ENCODE assay signal across 1 cellular context in genomic region chr1:41652346-41653124, GRCh38.
TF ChIP-seq lines count a peak whose summit lies in the region.

No MANE protein-coding gene starts in this region.

TF ChIP-seq in GM12878, 131 proteins besides CTCF, POLR2A, EP300 and RAD21 (continued from another document and continues in another):
- TF ChIP-seq, protein P1, sequence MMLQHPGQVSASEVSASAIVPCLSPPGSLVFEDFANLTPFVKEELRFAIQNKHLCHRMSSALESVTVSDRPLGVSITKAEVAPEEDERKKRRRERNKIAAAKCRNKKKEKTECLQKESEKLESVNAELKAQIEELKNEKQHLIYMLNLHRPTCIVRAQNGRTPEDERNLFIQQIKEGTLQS (IDR thresholded peaks at IDR 0.05; ENCODE audit: borderline replicate concordance, extremely low read depth, low read depth, low read length), result no peak
- no peak for TF ChIP-seq STAT3 (IDR thresholded peaks at IDR 0.05; ENCODE audit: low read depth, low read length)
- TF ChIP-seq IKZF1 (conservative IDR thresholded peaks at IDR 0.05), result peak; percentile 23; the same call in 1 of the 2 replicates
- no peak for TF ChIP-seq RELA (IDR thresholded peaks at IDR 0.05; ENCODE audit: borderline replicate concordance, partially characterized antibody)
- TF ChIP-seq CREM (IDR thresholded peaks at IDR 0.05; ENCODE audit: low read depth), result no peak
- no peak for TF ChIP-seq SUPT20H (IDR thresholded peaks at IDR 0.05; ENCODE audit: borderline replicate concordance, control insufficient read depth, low read depth, low read length)
- TF ChIP-seq ZZZ3 (IDR thresholded peaks at IDR 0.05; ENCODE audit: control insufficient read depth, insufficient read length, low read depth), result no peak
- TF ChIP-seq POU2F2 (IDR thresholded peaks at IDR 0.05; ENCODE audit: borderline replicate concordance, low read depth, low read length), result no peak
- TF ChIP-seq, protein P2, sequence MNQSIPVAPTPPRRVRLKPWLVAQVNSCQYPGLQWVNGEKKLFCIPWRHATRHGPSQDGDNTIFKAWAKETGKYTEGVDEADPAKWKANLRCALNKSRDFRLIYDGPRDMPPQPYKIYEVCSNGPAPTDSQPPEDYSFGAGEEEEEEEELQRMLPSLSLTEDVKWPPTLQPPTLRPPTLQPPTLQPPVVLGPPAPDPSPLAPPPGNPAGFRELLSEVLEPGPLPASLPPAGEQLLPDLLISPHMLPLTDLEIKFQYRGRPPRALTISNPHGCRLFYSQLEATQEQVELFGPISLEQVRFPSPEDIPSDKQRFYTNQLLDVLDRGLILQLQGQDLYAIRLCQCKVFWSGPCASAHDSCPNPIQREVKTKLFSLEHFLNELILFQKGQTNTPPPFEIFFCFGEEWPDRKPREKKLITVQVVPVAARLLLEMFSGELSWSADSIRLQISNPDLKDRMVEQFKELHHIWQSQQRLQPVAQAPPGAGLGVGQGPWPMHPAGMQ (IDR thresholded peaks at IDR 0.05; ENCODE audit: borderline replicate concordance), result no peak
- TF ChIP-seq, protein P3, sequence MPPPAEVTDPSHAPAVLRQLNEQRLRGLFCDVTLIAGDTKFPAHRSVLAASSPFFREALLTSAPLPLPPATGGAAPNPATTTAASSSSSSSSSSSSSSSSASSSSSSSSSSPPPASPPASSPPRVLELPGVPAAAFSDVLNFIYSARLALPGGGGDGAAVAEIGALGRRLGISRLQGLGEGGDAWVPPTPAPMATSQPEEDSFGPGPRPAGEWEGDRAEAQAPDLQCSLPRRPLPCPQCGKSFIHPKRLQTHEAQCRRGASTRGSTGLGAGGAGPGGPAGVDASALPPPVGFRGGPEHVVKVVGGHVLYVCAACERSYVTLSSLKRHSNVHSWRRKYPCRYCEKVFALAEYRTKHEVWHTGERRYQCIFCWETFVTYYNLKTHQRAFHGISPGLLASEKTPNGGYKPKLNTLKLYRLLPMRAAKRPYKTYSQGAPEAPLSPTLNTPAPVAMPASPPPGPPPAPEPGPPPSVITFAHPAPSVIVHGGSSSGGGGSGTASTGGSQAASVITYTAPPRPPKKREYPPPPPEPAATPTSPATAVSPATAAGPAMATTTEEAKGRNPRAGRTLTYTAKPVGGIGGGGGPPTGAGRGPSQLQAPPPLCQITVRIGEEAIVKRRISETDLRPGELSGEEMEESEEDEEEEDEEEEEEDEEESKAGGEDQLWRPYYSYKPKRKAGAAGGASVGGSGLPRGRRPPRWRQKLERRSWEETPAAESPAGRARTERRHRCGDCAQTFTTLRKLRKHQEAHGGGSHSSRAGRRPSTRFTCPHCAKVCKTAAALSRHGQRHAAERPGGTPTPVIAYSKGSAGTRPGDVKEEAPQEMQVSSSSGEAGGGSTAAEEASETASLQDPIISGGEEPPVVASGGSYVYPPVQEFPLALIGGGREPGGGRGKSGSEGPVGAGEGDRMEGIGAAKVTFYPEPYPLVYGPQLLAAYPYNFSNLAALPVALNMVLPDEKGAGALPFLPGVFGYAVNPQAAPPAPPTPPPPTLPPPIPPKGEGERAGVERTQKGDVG (CRISPR knock-in tag; IDR thresholded peaks at IDR 0.05), result no peak
- TF ChIP-seq ZBED1 (IDR thresholded peaks at IDR 0.05; ENCODE audit: borderline replicate concordance), result no peak
- no peak for TF ChIP-seq BACH1 (IDR thresholded peaks at IDR 0.05; ENCODE audit: borderline replicate concordance)
- no peak for TF ChIP-seq CHD1 (IDR thresholded peaks at IDR 0.05; ENCODE audit: low read depth, low read length)
- no peak for TF ChIP-seq ZBTB11 (CRISPR knock-in tag; IDR thresholded peaks at IDR 0.05)
- TF ChIP-seq SMAD1 (IDR thresholded peaks at IDR 0.05; ENCODE audit: low read depth, partially characterized antibody), result no peak
- TF ChIP-seq SUZ12 (IDR thresholded peaks at IDR 0.05; ENCODE audit: unreplicated experiment), result no peak
- no peak for TF ChIP-seq MYB (IDR thresholded peaks at IDR 0.05; ENCODE audit: borderline replicate concordance, low read depth, low read length)
- TF ChIP-seq ZNF24 (IDR thresholded peaks at IDR 0.05), result no peak
- peak; percentile 81 to 85; a peak in 3 of 4 replicates for TF ChIP-seq BHLHE40 (IDR thresholded peaks at IDR 0.05; ENCODE audit: borderline replicate concordance in 1 of 2, low read depth in 2 of 2, low read length in 1 of 2)
- TF ChIP-seq IKZF2 (IDR thresholded peaks at IDR 0.05), result peak; percentile 63 to 73; a peak in 2 of 4 replicates
- no peak for TF ChIP-seq RCOR1 (conservative IDR thresholded peaks at IDR 0.05; ENCODE audit: low read depth, low read length)
- TF ChIP-seq MAX (IDR thresholded peaks at IDR 0.05; ENCODE audit: low read depth, low read length), result no peak
- TF ChIP-seq POLR2AphosphoS5 (IDR thresholded peaks at IDR 0.05; ENCODE audit: low read length), result no peak
- no peak for TF ChIP-seq PKNOX1 (IDR thresholded peaks at IDR 0.05)
- no peak for TF ChIP-seq GATAD2B (conservative IDR thresholded peaks at IDR 0.05; ENCODE audit: low read depth)
- no peak for TF ChIP-seq FOXK2 (IDR thresholded peaks at IDR 0.05)
- peak; percentile 89 for TF ChIP-seq RAD51 (IDR thresholded peaks at IDR 0.05)
- TF ChIP-seq CEBPB (IDR thresholded peaks at IDR 0.05; ENCODE audit: borderline replicate concordance in 1 of 2, low read depth in 2 of 2, low read length in 2 of 2), result no peak
- no peak for TF ChIP-seq JUNB (IDR thresholded peaks at IDR 0.05)
- TF ChIP-seq ZNF207 (IDR thresholded peaks at IDR 0.05; ENCODE audit: borderline replicate concordance), result no peak
- TF ChIP-seq MYC (IDR thresholded peaks at IDR 0.05; ENCODE audit: insufficient read depth, insufficient read length, insufficient replicate concordance, low read length, severe bottlenecking), result no peak
- no peak for TF ChIP-seq HDAC6 (IDR thresholded peaks at IDR 0.05; ENCODE audit: unreplicated experiment)
- TF ChIP-seq ZNF687 (IDR thresholded peaks at IDR 0.05), result peak; percentile 70; the same call in 1 of the 2 replicates
- no peak for TF ChIP-seq SMARCA5 (IDR thresholded peaks at IDR 0.05)
- no peak for TF ChIP-seq SMC3 (IDR thresholded peaks at IDR 0.05; ENCODE audit: borderline replicate concordance, low read length)
- no peak for TF ChIP-seq IRF4 (IDR thresholded peaks at IDR 0.05; ENCODE audit: low read depth, low read length)
- no peak for TF ChIP-seq CBX3 (IDR thresholded peaks at IDR 0.05; ENCODE audit: borderline replicate concordance, low read depth)
- TF ChIP-seq PAX8 (IDR thresholded peaks at IDR 0.05), result no peak
- TF ChIP-seq MEF2A (IDR thresholded peaks at IDR 0.05; ENCODE audit: insufficient read depth, low read depth, low read length), result no peak
- TF ChIP-seq BCLAF1 (IDR thresholded peaks at IDR 0.05), result no peak
- TF ChIP-seq GABPA (IDR thresholded peaks at IDR 0.05; ENCODE audit: low read depth), result no peak
- TF ChIP-seq, protein P4, sequence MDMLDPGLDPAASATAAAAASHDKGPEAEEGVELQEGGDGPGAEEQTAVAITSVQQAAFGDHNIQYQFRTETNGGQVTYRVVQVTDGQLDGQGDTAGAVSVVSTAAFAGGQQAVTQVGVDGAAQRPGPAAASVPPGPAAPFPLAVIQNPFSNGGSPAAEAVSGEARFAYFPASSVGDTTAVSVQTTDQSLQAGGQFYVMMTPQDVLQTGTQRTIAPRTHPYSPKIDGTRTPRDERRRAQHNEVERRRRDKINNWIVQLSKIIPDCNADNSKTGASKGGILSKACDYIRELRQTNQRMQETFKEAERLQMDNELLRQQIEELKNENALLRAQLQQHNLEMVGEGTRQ (IDR thresholded peaks at IDR 0.05; ENCODE audit: borderline replicate concordance, low read depth, low read length), result peak; percentile 28; the same call in 1 of the 2 replicates
- no peak for TF ChIP-seq NFXL1 (IDR thresholded peaks at IDR 0.05; ENCODE audit: borderline replicate concordance)
- no peak for TF ChIP-seq EED (IDR thresholded peaks at IDR 0.05; ENCODE audit: low read depth)
- peak; percentile 51; the same call in 1 of the 2 replicates for TF ChIP-seq MTA2 (IDR thresholded peaks at IDR 0.05; ENCODE audit: low read depth)
- TF ChIP-seq TAF1 (IDR thresholded peaks at IDR 0.05; ENCODE audit: borderline replicate concordance, low read depth, low read length), result no peak
